In genomic region chr17:78995022-78995760, GRCh38 we compare ENCODE assay signal across 18 cellular contexts. TPM values are rescaled to one million over a fixed set of nuclear protein-coding genes. Genes with fewer than 3 reads are reported as not detected.
DNase-seq lines count a peak whose midpoint lies in the region; ATAC-seq and TF ChIP-seq lines count a peak whose summit lies in the region.
"Had no signal": no experiment of that assay in that cellular context is flagged by ENCODE, and none has a peak within 500 bp of the region (broad histone marks: within the 10 kb centered on the region; RNA-seq: fewer than 3 reads in every experiment).

No MANE protein-coding gene starts in this region.

- H3K4me1 ChIP-seq in ascending aorta (peaks cover 0 to 24% of the 10 kb centered on the region in 2 donors), mucosa of descending colon (ENCODE audit: low read depth) (peaks cover 56% of the 10 kb centered on the region), upper lobe of left lung (peaks cover 8 to 33% (median 14%) of the 10 kb centered on the region in 4 donors)

- peak overlapping the region; percentile 13 to 36 for H3K27ac ChIP-seq in ascending aorta
- H3K27ac ChIP-seq in upper lobe of left lung: peak overlapping the region; percentile 49 to 69 (median 56)

- no peaks in the 10 kb centered on the region for H3K9me3 ChIP-seq in ascending aorta
- no peaks in the 10 kb centered on the region for H3K9me3 ChIP-seq in mucosa of descending colon
- H3K9me3 ChIP-seq in upper lobe of left lung: no peaks in the 10 kb centered on the region

- no peaks in the 10 kb centered on the region for H3K9me3 Mint-ChIP-seq in activated naive CD4-positive, alpha-beta T cell treated with anti-CD3 and anti-CD28 coated beads, Interleukin-2, amount 50 U/mL, for 72 hours
- H3K9me3 Mint-ChIP-seq: neural crest cell; stimulated activated naive CD8-positive, alpha-beta T cell treated with anti-CD3 and anti-CD28 coated beads, Interleukin-15, Interleukin-2, amounts not matched to agents 100 ng/mL and 50 ng/mL, for 24 hours; WTC11 had no signal

- TF ChIP-seq CTCF in ascending aorta (IDR thresholded peaks at IDR 0.05): no peak
- TF ChIP-seq CTCF in mucosa of descending colon (IDR thresholded peaks at IDR 0.05): no peak
- TF ChIP-seq CTCF in upper lobe of left lung (IDR thresholded peaks at IDR 0.05): no peak

- WGBS in upper lobe of left lung, 2 donors: 95% methylated on average over 34 of the region's 34 CpGs

- peaks cover 62 to 68% of the 10 kb centered on the region in 2 donors for H3K36me3 ChIP-seq in ascending aorta
- H3K36me3 ChIP-seq in mucosa of descending colon (ENCODE audit: low read depth): peaks cover 7% of the 10 kb centered on the region
- H3K36me3 ChIP-seq in upper lobe of left lung: peaks cover 17 to 96% (median 66%) of the 10 kb centered on the region in 4 donors

- intact Hi-C loops in ascending aorta (cut with DNase I) (no loop called here), mucosa of descending colon (cut with DNase I, micrococcal nuclease) (no loop called here)

- H3K4me3 ChIP-seq in ascending aorta (no peak overlapping the region), mucosa of descending colon (no peak overlapping the region), upper lobe of left lung (no peak overlapping the region)

- TF ChIP-seq EP300 in upper lobe of left lung (IDR thresholded peaks at IDR 0.05): no peak

- peak in 1 of 2 donors; percentile 51 for DNase-seq in activated naive CD4-positive, alpha-beta T cell treated with anti-CD3 and anti-CD28 coated beads, Interleukin-2, amount 50 U/mL, for 72 hours (ENCODE audit: low spot score in 2 of 2)
- no peak for DNase-seq in activated naive CD4-positive, alpha-beta T cell treated with anti-CD3 and anti-CD28 coated beads, Interleukin-2, amount 50 U/mL, for 16 hours
- DNase-seq in ascending aorta (ENCODE audit: low spot score in 2 of 2) (peak in 1 of 2 donors; percentile 61), mucosa of descending colon (peak in 2 of 3 donors; percentile 28 to 55), upper lobe of left lung (peak in 1 of 2 donors; percentile 80), NCI-H526 (lab: John Stamatoyannopoulos, UW) (no peak), NCI-H187 treated with DMSO at 0.1 percent for 48 hours (lab: John Stamatoyannopoulos, UW) (no peak)
- DNase-seq: ACHN; activated CD8-positive, alpha-beta memory T cell treated with anti-CD3 and anti-CD28 coated beads for 24 hours; activated gamma-delta T cell; GF-D8; NCI-H1930; NCI-H526 treated with DMSO at 0.1 percent for 48 hours had no signal

- peak overlapping the region; percentile 51 to 82 for H3K27ac Mint-ChIP-seq in activated naive CD4-positive, alpha-beta T cell treated with anti-CD3 and anti-CD28 coated beads, Interleukin-2, amount 50 U/mL, for 72 hours
- H3K27ac Mint-ChIP-seq: stimulated activated naive CD8-positive, alpha-beta T cell treated with anti-CD3 and anti-CD28 coated beads, Interleukin-15, Interleukin-2, amounts not matched to agents 100 ng/mL and 50 ng/mL, for 24 hours; WTC11 had no signal

- H3K27me3 ChIP-seq in ascending aorta (no peaks in the 10 kb centered on the region), upper lobe of left lung (no peaks in the 10 kb centered on the region)

- H3K36me3 Mint-ChIP-seq in activated naive CD4-positive, alpha-beta T cell treated with anti-CD3 and anti-CD28 coated beads, Interleukin-2, amount 50 U/mL, for 72 hours: peaks cover 10 to 19% of the 10 kb centered on the region in 2 donors

- no peak for TF ChIP-seq POLR2A in upper lobe of left lung (IDR thresholded peaks at IDR 0.05)

- no peak for ATAC-seq in activated naive CD4-positive, alpha-beta T cell treated with anti-CD3 and anti-CD28 coated beads, Interleukin-2, amount 50 U/mL, for 72 hours
- no peak for ATAC-seq in mucosa of descending colon
- no peak for ATAC-seq in upper lobe of left lung (ENCODE audit: low FRiP score in 2 of 2)
- no peak for ATAC-seq in GM18502 (IDR thresholded peaks at IDR 0.05; ENCODE audit: poor library complexity, unreplicated experiment)
- ATAC-seq: Panc1, WTC11 had no signal

RNA-seq across cellular contexts. Expression of gene CANT1, which starts 14.4 kb away (rescaled TPM):
- total RNA-seq in activated naive CD4-positive, alpha-beta T cell treated with anti-CD3 and anti-CD28 coated beads, Interleukin-2, amount 50 U/mL, for 72 hours: 10 to 100 TPM; 54.7 to 57.0 TPM
- total RNA-seq in ascending aorta (67.2 TPM), mucosa of descending colon (100 to 1,000 TPM; 159 to 376 (median 242) TPM), upper lobe of left lung (10 to 100 TPM; 19.5 to 77.8 (median 38.6) TPM)

RNA-seq across cellular contexts. Expression of gene LGALS3BP, which starts 15.5 kb away (rescaled TPM):
- total RNA-seq in activated naive CD4-positive, alpha-beta T cell treated with anti-CD3 and anti-CD28 coated beads, Interleukin-2, amount 50 U/mL, for 72 hours: 10 to 100 TPM; 71.3 to 95.6 TPM
- total RNA-seq in ascending aorta (365 TPM), mucosa of descending colon (100 to 1,000 TPM; 329 to 838 (median 752) TPM), upper lobe of left lung (1,000 to 10,000 TPM in 1 of 6 donors, 100 to 1,000 TPM in 5; 257 to 1,111 (median 533) TPM)

RNA-seq across cellular contexts. Expression of gene C1QTNF1, which starts 28.8 kb away (rescaled TPM):
- not detected for total RNA-seq in activated naive CD4-positive, alpha-beta T cell treated with anti-CD3 and anti-CD28 coated beads, Interleukin-2, amount 50 U/mL, for 72 hours
- total RNA-seq in ascending aorta: 435 TPM
- total RNA-seq in mucosa of descending colon: 10 to 100 TPM; 16.9 to 33.3 (median 22.1) TPM
- 10 to 100 TPM in 4 of 6 donors, 1 to 10 TPM in 2; 9.3 to 30.4 (median 14.1) TPM for total RNA-seq in upper lobe of left lung

Comparison
In these comparisons a context has a peak if more than half of its experiments do, and no peak if none do; other contexts are left out.
1. DNase-seq: peak in mucosa of descending colon (2 of 3); none in activated naive CD4-positive, alpha-beta T cell treated with anti-CD3 and anti-CD28 coated beads, Interleukin-2, amount 50 U/mL, for 16 hours (single experiment), NCI-H526 (0 of 2) and NCI-H187 treated with DMSO at 0.1 percent for 48 hours (single experiment).
2. RNA of gene C1QTNF1, which starts 28.8 kb away (total RNA-seq): 435 TPM in ascending aorta (single experiment); 16.9 to 33.3 TPM in mucosa of descending colon, 9.3 to 30.4 TPM in upper lobe of left lung and not detected in activated naive CD4-positive, alpha-beta T cell treated with anti-CD3 and anti-CD28 coated beads, Interleukin-2, amount 50 U/mL, for 72 hours; every median in the first group is over 10 times any median in the second.